Comparison of ENCODE assay signal across 8 cellular contexts in genomic region chr4:154491731-154492249, GRCh38. TPM values are rescaled to one million over a fixed set of nuclear protein-coding genes. Genes with fewer than 3 reads are reported as not detected.
DNase-seq lines count a peak whose midpoint lies in the region; ATAC-seq and TF ChIP-seq lines count a peak whose summit lies in the region.

Gene DCHS2 (minus strand): TSS chr4:154491799. CDS start chr4:154491355, 444 bp downstream.

- H3K79me2 ChIP-seq in H9 (ENCODE audit: insufficient read depth, low read length): no peaks in the 10 kb centered on the region

- H4K20me1 ChIP-seq in H9 (ENCODE audit: control insufficient read depth, insufficient read depth, insufficient read length): no peaks in the 10 kb centered on the region

- intact Hi-C loops in posterior vena cava (cut with DNase I): loop anchor here in 1 of 2 donors (10.0 kb wide), 1 partner anchor 157 kb away; no protein-coding TSS in a partner anchor

- H3K9me3 ChIP-seq in H9 (ENCODE audit: control insufficient read depth, low read depth, low read length) (no peaks in the 10 kb centered on the region), thoracic aorta (no peaks in the 10 kb centered on the region)

- H3K27me3 Mint-ChIP-seq in activated naive CD4-positive, alpha-beta T cell treated with anti-CD3 and anti-CD28 coated beads, Interleukin-2, amount 10 ng/mL, durations not matched to agents 7 days and 5 days: peaks cover 71% of the 10 kb centered on the region
- H3K27me3 Mint-ChIP-seq in H9 (ENCODE audit: low read depth): peaks cover 90% of the 10 kb centered on the region

- H4K5ac ChIP-seq in H9 (ENCODE audit: insufficient read length, low read depth, low read length): no peak within 1 kb of the TSS

- H3K9me3 Mint-ChIP-seq in activated naive CD4-positive, alpha-beta T cell treated with anti-CD3 and anti-CD28 coated beads, Interleukin-2, amount 10 ng/mL, durations not matched to agents 7 days and 5 days: no peaks in the 10 kb centered on the region
- H3K9me3 Mint-ChIP-seq in H9: peaks cover 3% of the 10 kb centered on the region in 2 experiments; a peak in 3 of 5 replicates

- no peak within 1 kb of the TSS for H3T11ph ChIP-seq in H9 (ENCODE audit: low read length)

- TF ChIP-seq CTCF in H9 (conservative IDR thresholded peaks at IDR 0.05) (no peak), brain microvascular endothelial cell (IDR thresholded peaks at IDR 0.05; ENCODE audit: low read depth, low read length, missing control alignments) (no peak), thoracic aorta (IDR thresholded peaks at IDR 0.05) (no peak)

- peaks cover 20% of the 10 kb centered on the region for H3K23me2 ChIP-seq in H9 (ENCODE audit: insufficient read length, low read depth, low read length, poor library complexity, severe bottlenecking)

- H3K4me3 Mint-ChIP-seq in activated naive CD4-positive, alpha-beta T cell treated with anti-CD3 and anti-CD28 coated beads, Interleukin-2, amount 10 ng/mL, durations not matched to agents 7 days and 5 days: peak within 1 kb of the TSS; percentile 55
- peak within 1 kb of the TSS; percentile 72 to 80 for H3K4me3 Mint-ChIP-seq in H9

- H2AFZ ChIP-seq in H9 (ENCODE audit: low read length): no peak within 1 kb of the TSS

- H3K4me3 ChIP-seq in brain microvascular endothelial cell (ENCODE audit: low read depth, low read length) (peak within 1 kb of the TSS; percentile 24), thoracic aorta (peak within 1 kb of the TSS; percentile 65)

- peaks cover 18% of the 10 kb centered on the region for H3K4me1 Mint-ChIP-seq in activated naive CD4-positive, alpha-beta T cell treated with anti-CD3 and anti-CD28 coated beads, Interleukin-2, amount 10 ng/mL, durations not matched to agents 7 days and 5 days
- H3K4me1 Mint-ChIP-seq in H9: peaks cover 9 to 15% of the 10 kb centered on the region in 2 experiments

- H3K27ac ChIP-seq in H9 (ENCODE audit: insufficient read length, low read depth, low read length) (no peak within 1 kb of the TSS), brain microvascular endothelial cell (no peak within 1 kb of the TSS), thoracic aorta (no peak within 1 kb of the TSS)

- no peak within 1 kb of the TSS for H3K4ac ChIP-seq in H9 (ENCODE audit: low read depth, low read length)

- no peak within 1 kb of the TSS for H4K8ac ChIP-seq in H9 (replicated peaks; ENCODE audit: insufficient read length, low read depth, low read length)

- H3K14ac ChIP-seq in H9 (ENCODE audit: insufficient read depth, low read length): peak within 1 kb of the TSS; percentile 30; the same call in 1 of the 2 replicates

- H3K4me1 ChIP-seq in H9 (ENCODE audit: insufficient read depth, low read length) (no peaks in the 10 kb centered on the region), thoracic aorta (ENCODE audit: control insufficient read depth in 1 of 2, low read depth in 2 of 2) (peaks cover 3 to 17% of the 10 kb centered on the region in 2 donors)

- in situ Hi-C loops in brain microvascular endothelial cell (cut with HindIII; ENCODE audit: low pct_ligation_motif_present, low sequenced_read_pairs): no loop called here

- no peak within 1 kb of the TSS for H3K9ac ChIP-seq in H9 (ENCODE audit: extremely low read depth, insufficient read length, low read length)

- H3K56ac ChIP-seq in H9 (ENCODE audit: insufficient read length, low read depth, low read length): no peak within 1 kb of the TSS

- H3K4me2 ChIP-seq in H9 (ENCODE audit: insufficient read depth, insufficient read length, low read length): peak within 1 kb of the TSS; percentile 48

- peak within 1 kb of the TSS; percentile 52 for H3K27ac Mint-ChIP-seq in activated naive CD4-positive, alpha-beta T cell treated with anti-CD3 and anti-CD28 coated beads, Interleukin-2, amount 10 ng/mL, durations not matched to agents 7 days and 5 days
- peak within 1 kb of the TSS in 1 of 3 experiments; percentile 91; a peak in 1 of 7 replicates for H3K27ac Mint-ChIP-seq in H9

- DNase-seq in activated naive CD4-positive, alpha-beta T cell treated with anti-CD3 and anti-CD28 coated beads, Interleukin-2, amount 10 ng/mL, durations not matched to agents 7 days and 5 days: peak; percentile 40
- no peak for DNase-seq in activated naive CD4-positive, alpha-beta T cell treated with Interleukin-2 at 50 U/mL for 16 hours
- DNase-seq in H9 (peak; percentile 83), NCI-H2227 (lab: John Stamatoyannopoulos, UW; ENCODE audit: unreplicated experiment) (peak; percentile 71), brain microvascular endothelial cell (no peak), left lobe of liver (ENCODE audit: low spot score) (peak; percentile 57), thoracic aorta (ENCODE audit: low spot score) (no peak), posterior vena cava (ENCODE audit: low spot score) (no peak)

- no peak within 1 kb of the TSS for H2BK15ac ChIP-seq in H9 (ENCODE audit: low read depth, low read length)

- H3K23ac ChIP-seq in H9 (ENCODE audit: insufficient read length, low read depth, low read length): no peak within 1 kb of the TSS

- no peak within 1 kb of the TSS for H2BK5ac ChIP-seq in H9 (ENCODE audit: insufficient read length, low read length)

- no peak within 1 kb of the TSS for H4K91ac ChIP-seq in H9 (ENCODE audit: insufficient read length, low read depth, low read length)

- WGBS in H9 (ENCODE audit: extremely low coverage, insufficient read length, low lambda C conversion rate): no CpG with 5 or more reads among the region's 42 CpGs

- no peak within 1 kb of the TSS for H2BK12ac ChIP-seq in H9 (ENCODE audit: insufficient read length, low read depth, low read length)

- H2BK120ac ChIP-seq in H9 (ENCODE audit: low read depth, low read length, poor library complexity, severe bottlenecking): no peak within 1 kb of the TSS

- peak within 1 kb of the TSS; percentile 15 for H3K18ac ChIP-seq in H9 (ENCODE audit: insufficient read length, low read depth, low read length)

- H3K36me3 Mint-ChIP-seq in activated naive CD4-positive, alpha-beta T cell treated with anti-CD3 and anti-CD28 coated beads, Interleukin-2, amount 10 ng/mL, durations not matched to agents 7 days and 5 days: no peaks in the 10 kb centered on the region
- peaks cover 0 to 2% (median 0%) of the 10 kb centered on the region in 3 experiments; a peak in 2 of 7 replicates for H3K36me3 Mint-ChIP-seq in H9 (ENCODE audit: insufficient read depth in 1 of 3, low read depth in 3 of 3)

- peak; percentile 91 for ATAC-seq in left lobe of liver
- no peak for ATAC-seq in thoracic aorta (ENCODE audit: insufficient number of reproducible peaks, low FRiP score, low read depth)

- peaks cover 27% of the 10 kb centered on the region; the same call in 1 of the 2 replicates for H3K27me3 ChIP-seq in H9 (ENCODE audit: insufficient read depth, low read length)
- peaks cover 37% of the 10 kb centered on the region for H3K27me3 ChIP-seq in brain microvascular endothelial cell (replicated peaks)
- H3K27me3 ChIP-seq in thoracic aorta (replicated peaks; ENCODE audit: insufficient read depth): no peaks in the 10 kb centered on the region

- no peak within 1 kb of the TSS for H2BK20ac ChIP-seq in H9 (ENCODE audit: low read depth, low read length, poor library complexity, severe bottlenecking)

- no peaks in the 10 kb centered on the region for H3K36me3 ChIP-seq in brain microvascular endothelial cell (replicated peaks)
- no peaks in the 10 kb centered on the region for H3K36me3 ChIP-seq in thoracic aorta

- CTCF ChIA-PET in activated naive CD4-positive, alpha-beta T cell treated with anti-CD3 and anti-CD28 coated beads, Interleukin-2, amount 10 ng/mL, durations not matched to agents 7 days and 5 days (lab: Charles Lee): no interaction called here

- H2AK5ac ChIP-seq in H9 (ENCODE audit: insufficient read length, low read length): no peak within 1 kb of the TSS

- no peaks in the 10 kb centered on the region for H3K79me1 ChIP-seq in H9 (ENCODE audit: insufficient read depth, low read depth, low read length, poor library complexity, severe bottlenecking)

RNA-seq across cellular contexts. Expression of gene DCHS2, which starts in this region (rescaled TPM):
- total RNA-seq in H9 (2021) (0.57 and 0.70 TPM in 2 replicates), left lobe of liver (0.08 TPM), thoracic aorta (under 1 TPM in 1 of 2 donors, not detected in 1; 0.35 TPM), posterior vena cava (under 1 TPM; 0.28 to 0.71 TPM)

Comparison
In these comparisons a context has a peak if more than half of its experiments do, and no peak if none do; other contexts are left out.
1. DNase-seq: peak in activated naive CD4-positive, alpha-beta T cell treated with anti-CD3 and anti-CD28 coated beads, Interleukin-2, amount 10 ng/mL, durations not matched to agents 7 days and 5 days (single experiment) and NCI-H2227 (single experiment); none in activated naive CD4-positive, alpha-beta T cell treated with Interleukin-2 at 50 U/mL for 16 hours (single experiment), brain microvascular endothelial cell (single experiment), thoracic aorta (single experiment) and posterior vena cava (single experiment).
2. Peak in DNase-seq and H3K4me2 ChIP-seq in H9; RNA of the gene not detected or under 1 TPM.
3. Peak in DNase-seq and ATAC-seq in left lobe of liver; RNA of the gene not detected or under 1 TPM.